Comparison of ENCODE assay signal across 22 cellular contexts in the genomic region with DNA sequence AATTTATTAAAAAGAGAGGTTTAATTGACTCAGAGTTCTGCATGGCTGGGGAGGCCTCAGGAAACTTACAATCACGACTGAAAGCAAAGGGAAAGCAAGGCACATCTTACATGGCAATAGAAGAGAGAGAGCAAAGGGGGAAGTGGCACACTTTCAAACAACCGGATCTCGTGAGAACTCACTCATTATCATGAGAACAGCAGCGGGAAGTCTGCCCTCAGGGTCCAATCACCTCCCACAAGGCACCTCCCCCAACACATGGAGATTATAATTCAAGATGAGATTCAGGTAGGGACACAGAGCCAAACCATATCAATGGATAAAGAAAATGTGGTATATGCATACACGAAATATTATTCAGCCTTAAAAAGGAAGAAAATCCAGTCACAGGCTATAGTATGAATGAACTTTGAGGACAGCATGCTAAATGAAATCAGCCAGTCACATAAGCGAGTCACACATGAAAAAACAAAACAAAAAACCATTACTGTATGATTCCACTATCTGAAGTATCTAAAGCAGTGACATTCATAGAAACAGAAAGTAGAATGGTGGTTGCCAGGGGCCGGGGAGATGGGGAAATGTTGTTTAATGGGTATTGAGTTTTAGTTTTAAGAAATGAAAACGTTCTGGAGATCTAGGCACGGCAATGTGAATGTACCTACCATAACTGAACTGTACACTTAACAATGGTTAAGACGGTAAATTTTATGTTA.
DNase-seq lines count a peak whose midpoint lies in the region; ATAC-seq and TF ChIP-seq lines count a peak whose summit lies in the region.
"Had no signal": no experiment of that assay in that cellular context is flagged by ENCODE, and none has a peak within 500 bp of the region (broad histone marks: within the 10 kb centered on the region; RNA-seq: fewer than 3 reads in every experiment).

No MANE protein-coding gene starts in this region.

- H3K4me1 Mint-ChIP-seq in HFFc6 (ENCODE audit: low read depth), result peaks cover 14% of the 10 kb centered on the region
- H3K4me1 Mint-ChIP-seq in stimulated activated naive CD8-positive, alpha-beta T cell treated with anti-CD3 and anti-CD28 coated beads, Interleukin-15, amount 100 ng/mL, for 72 hours, result peaks cover 11% of the 10 kb centered on the region

- DNase-seq in stimulated activated CD4-positive, alpha-beta T cell treated with anti-CD3 and anti-CD28 coated beads, Interleukin-15, amount 100 ng/mL, for 24 hours, result peak; percentile 31
- no peak for DNase-seq in stimulated activated CD4-positive, alpha-beta T cell treated with anti-CD3 and anti-CD28 coated beads, Interleukin-4, amount 100 ng/mL, for 1 hour
- no peak for DNase-seq in HFFc6
- peak; percentile 34 to 38 for DNase-seq in activated T-cell treated with anti-CD3 and anti-CD28 coated beads, Interleukin-2, amount 50 U/mL, for 48 hours
- DNase-seq in stimulated activated naive CD8-positive, alpha-beta T cell treated with anti-CD3 and anti-CD28 coated beads, Interleukin-15, amount 100 ng/mL, for 72 hours, result no peak
- DNase-seq in CD1c-positive myeloid dendritic cell (ENCODE audit: extremely low spot score), result no peak
- DNase-seq: activated CD4-positive, alpha-beta T cell treated with anti-CD3 and anti-CD28 coated beads, Interleukin-2, amount 50 U/mL, for 4 hours; adrenal gland; DMS79 treated with DMSO at 0.1 percent for 48 hours; effector memory CD4-positive, alpha-beta T cell; foreskin melanocyte; NCI-H1105 treated with DMSO at 0.1 percent for 48 hours; NCI-H2081; NCI-H345; OCI-M1; T-cell; tibial artery had no signal

- H3K4me3 Mint-ChIP-seq in HFFc6, result peak overlapping the region; percentile 49; the same call in 1 of the 2 replicates
- no peak overlapping the region for H3K4me3 Mint-ChIP-seq in stimulated activated naive CD8-positive, alpha-beta T cell treated with anti-CD3 and anti-CD28 coated beads, Interleukin-15, amount 100 ng/mL, for 72 hours
- H3K4me3 Mint-ChIP-seq: stimulated activated memory B cell treated with anti-CD40 and anti-IgM and Interleukin-4, amounts not matched to agents 10 μg/mL and 1 μg/mL and 100 μg/mL, for 72 hours; T-cell had no signal

- H3K36me3 Mint-ChIP-seq in HFFc6 (ENCODE audit: low read depth), result no peaks in the 10 kb centered on the region
- H3K36me3 Mint-ChIP-seq: stimulated activated memory B cell treated with anti-CD40 and anti-IgM and Interleukin-4, amounts not matched to agents 10 μg/mL and 1 μg/mL and 100 μg/mL, for 72 hours; T-cell had no signal

- no peak overlapping the region for H3K27ac Mint-ChIP-seq in HFFc6
- H3K27ac Mint-ChIP-seq in stimulated activated naive CD8-positive, alpha-beta T cell treated with anti-CD3 and anti-CD28 coated beads, Interleukin-15, amount 100 ng/mL, for 72 hours, result peak overlapping the region in 1 of 2 donors; percentile 62
- H3K27ac Mint-ChIP-seq: progenitor cell of endocrine pancreas; stimulated activated memory B cell treated with anti-CD40 and anti-IgM and Interleukin-4, amounts not matched to agents 10 μg/mL and 1 μg/mL and 100 μg/mL, for 72 hours; T-cell had no signal

- no peaks in the 10 kb centered on the region for H3K9me3 Mint-ChIP-seq in HFFc6
- no peaks in the 10 kb centered on the region for H3K9me3 Mint-ChIP-seq in stimulated activated naive CD8-positive, alpha-beta T cell treated with anti-CD3 and anti-CD28 coated beads, Interleukin-15, amount 100 ng/mL, for 72 hours

- no peak for TF ChIP-seq CTCF in HFFc6 (IDR thresholded peaks at IDR 0.05)

- peaks cover 17% of the 10 kb centered on the region for H3K27me3 Mint-ChIP-seq in HFFc6 (ENCODE audit: insufficient read depth)
- no peaks in the 10 kb centered on the region for H3K27me3 Mint-ChIP-seq in stimulated activated naive CD8-positive, alpha-beta T cell treated with anti-CD3 and anti-CD28 coated beads, Interleukin-15, amount 100 ng/mL, for 72 hours
- H3K27me3 Mint-ChIP-seq: progenitor cell of endocrine pancreas, T-cell had no signal

- peak; percentile 78 for ATAC-seq in stimulated activated naive CD8-positive, alpha-beta T cell treated with anti-CD3 and anti-CD28 coated beads, Interleukin-15, amount 100 ng/mL, for 72 hours
- ATAC-seq in HG02973 (IDR thresholded peaks at IDR 0.05; ENCODE audit: unreplicated experiment), result no peak
- ATAC-seq: esophagus mucosa; Right ventricle myocardium inferior; stimulated activated memory B cell treated with anti-CD40 and anti-IgM and Interleukin-4, amounts not matched to agents 10 μg/mL and 1 μg/mL and 100 μg/mL, for 72 hours; T-cell had no signal

Comparison
In these comparisons a context has a peak if more than half of its experiments do, and no peak if none do; other contexts are left out.
1. DNase-seq: peak in stimulated activated CD4-positive, alpha-beta T cell treated with anti-CD3 and anti-CD28 coated beads, Interleukin-15, amount 100 ng/mL, for 24 hours (single experiment) and activated T-cell treated with anti-CD3 and anti-CD28 coated beads, Interleukin-2, amount 50 U/mL, for 48 hours (2 of 2); none in stimulated activated CD4-positive, alpha-beta T cell treated with anti-CD3 and anti-CD28 coated beads, Interleukin-4, amount 100 ng/mL, for 1 hour (single experiment), HFFc6 (single experiment), stimulated activated naive CD8-positive, alpha-beta T cell treated with anti-CD3 and anti-CD28 coated beads, Interleukin-15, amount 100 ng/mL, for 72 hours (0 of 2) and CD1c-positive myeloid dendritic cell (single experiment).